ENCODE assay signal across 17 cellular contexts in genomic region chr3:157920804-157921203, GRCh38.
DNase-seq lines count a peak whose midpoint lies in the region; ATAC-seq and TF ChIP-seq lines count a peak whose summit lies in the region.
"Had no signal": no experiment of that assay in that cellular context is flagged by ENCODE, and none has a peak within 500 bp of the region (broad histone marks: within the 10 kb centered on the region; RNA-seq: fewer than 3 reads in every experiment).

No MANE protein-coding gene starts in this region.

- H3K36me3 ChIP-seq in right lobe of liver = no peaks in the 10 kb centered on the region
- no peaks in the 10 kb centered on the region for H3K36me3 ChIP-seq in mucosa of descending colon (ENCODE audit: low read depth)

- TF ChIP-seq CTCF in dorsolateral prefrontal cortex (IDR thresholded peaks at IDR 0.05 in 54 of 56, conservative IDR thresholded peaks at IDR 0.05 in 2 of 56; ENCODE audit: low read depth in 1 of 56, partially characterized antibody in 56 of 56) (no peak), right lobe of liver (IDR thresholded peaks at IDR 0.05) (no peak), mucosa of descending colon (IDR thresholded peaks at IDR 0.05) (no peak)

- no peak for TF ChIP-seq POLR2A in right lobe of liver (IDR thresholded peaks at IDR 0.05)

- H3K4me3 ChIP-seq in dorsolateral prefrontal cortex (peak overlapping the region in 38 of 59 donors; percentile 3 to 49 (median 24)), right lobe of liver (no peak overlapping the region), mucosa of descending colon (no peak overlapping the region)

- WGBS in right lobe of liver (ENCODE audit: insufficient coverage, low coverage, low lambda C conversion rate, missing lambda C conversion rate) = 66% methylated on average over 10 of the region's 10 CpGs

- H3K27ac ChIP-seq in dorsolateral prefrontal cortex (no peak overlapping the region), right lobe of liver (no peak overlapping the region)
- H3K27ac ChIP-seq: foreskin keratinocyte had no signal

- H3K27me3 ChIP-seq in dorsolateral prefrontal cortex = peaks cover 0 to 4% (median 0%) of the 10 kb centered on the region in 45 donors
- no peaks in the 10 kb centered on the region for H3K27me3 ChIP-seq in right lobe of liver
- H3K27me3 ChIP-seq: foreskin keratinocyte had no signal

- no peaks in the 10 kb centered on the region for H3K9me3 ChIP-seq in right lobe of liver
- H3K9me3 ChIP-seq in mucosa of descending colon = no peaks in the 10 kb centered on the region

- DNase-seq in DMS 273 (lab: John Stamatoyannopoulos, UW; ENCODE audit: unreplicated experiment) (peak; percentile 98), NCI-H146 treated with DMSO at 0.1 percent for 48 hours (lab: John Stamatoyannopoulos, UW; ENCODE audit: unreplicated experiment) (peak; percentile 95), NCI-H2227 treated with DMSO at 0.1 percent for 48 hours (lab: John Stamatoyannopoulos, UW) (peak; percentile 3), dorsolateral prefrontal cortex (no peak), right lobe of liver (no peak), mucosa of descending colon (no peak)
- DNase-seq: activated CD4-positive, alpha-beta T cell treated with anti-CD3 and anti-CD28 coated beads, Interleukin-2, amount 10 ng/mL, durations not matched to agents 24 days and 14 days; activated naive CD4-positive, alpha-beta T cell; aorta; CD4-positive, alpha-beta memory T cell; foreskin keratinocyte; occipital lobe; right cardiac atrium; stimulated activated naive CD8-positive, alpha-beta T cell treated with anti-CD3 and anti-CD28 coated beads, Interleukin-15, amount 100 ng/mL, for 72 hours had no signal

- no peak for ATAC-seq in right lobe of liver
- ATAC-seq in mucosa of descending colon = no peak
- ATAC-seq in GM21360 (IDR thresholded peaks at IDR 0.05; ENCODE audit: unreplicated experiment) = no peak
- ATAC-seq in SK-N-SH treated with all-trans-retinoic acid at 6 μM for 48 hours = no peak
- ATAC-seq: foreskin keratinocyte; left lobe of liver; right cardiac atrium; stimulated activated naive CD8-positive, alpha-beta T cell treated with anti-CD3 and anti-CD28 coated beads, Interleukin-15, amount 100 ng/mL, for 72 hours had no signal

- H3K4me1 ChIP-seq in right lobe of liver (no peaks in the 10 kb centered on the region), mucosa of descending colon (ENCODE audit: low read depth) (no peaks in the 10 kb centered on the region)
- H3K4me1 ChIP-seq: foreskin keratinocyte had no signal

- intact Hi-C loops in dorsolateral prefrontal cortex (cut with DNase I) = no loop called here
- intact Hi-C loops in right lobe of liver (cut with DNase I) = no loop called here
- intact Hi-C loops in mucosa of descending colon (cut with DNase I, micrococcal nuclease) = no loop called here

TF ChIP-seq in SK-N-SH treated with all-trans-retinoic acid at 6 μM for 48 hours, 23 proteins besides CTCF, POLR2A, EP300 and RAD21:
- TF ChIP-seq ZNF565 (CRISPR knock-in tag; conservative IDR thresholded peaks at IDR 0.05; ENCODE audit: low read depth) (no peak), ZNF70 (CRISPR knock-in tag; IDR thresholded peaks at IDR 0.05) (no peak), GLIS3 (CRISPR knock-in tag; IDR thresholded peaks at IDR 0.05) (no peak), PATZ1 (CRISPR knock-in tag; IDR thresholded peaks at IDR 0.05; ENCODE audit: borderline replicate concordance) (no peak), ZFP3 (CRISPR knock-in tag; IDR thresholded peaks at IDR 0.05) (no peak), ARNTL (CRISPR knock-in tag; IDR thresholded peaks at IDR 0.05; ENCODE audit: borderline replicate concordance, low read depth) (no peak), TOX (CRISPR knock-in tag; IDR thresholded peaks at IDR 0.05; ENCODE audit: borderline replicate concordance) (no peak), ESRRG (CRISPR knock-in tag; IDR thresholded peaks at IDR 0.05) (no peak), TCF4 (CRISPR knock-in tag; IDR thresholded peaks at IDR 0.05; ENCODE audit: borderline replicate concordance) (no peak), OSR1 (CRISPR knock-in tag; IDR thresholded peaks at IDR 0.05) (no peak), ISL1 (CRISPR knock-in tag; IDR thresholded peaks at IDR 0.05) (no peak)
- TF ChIP-seq, protein P1, sequence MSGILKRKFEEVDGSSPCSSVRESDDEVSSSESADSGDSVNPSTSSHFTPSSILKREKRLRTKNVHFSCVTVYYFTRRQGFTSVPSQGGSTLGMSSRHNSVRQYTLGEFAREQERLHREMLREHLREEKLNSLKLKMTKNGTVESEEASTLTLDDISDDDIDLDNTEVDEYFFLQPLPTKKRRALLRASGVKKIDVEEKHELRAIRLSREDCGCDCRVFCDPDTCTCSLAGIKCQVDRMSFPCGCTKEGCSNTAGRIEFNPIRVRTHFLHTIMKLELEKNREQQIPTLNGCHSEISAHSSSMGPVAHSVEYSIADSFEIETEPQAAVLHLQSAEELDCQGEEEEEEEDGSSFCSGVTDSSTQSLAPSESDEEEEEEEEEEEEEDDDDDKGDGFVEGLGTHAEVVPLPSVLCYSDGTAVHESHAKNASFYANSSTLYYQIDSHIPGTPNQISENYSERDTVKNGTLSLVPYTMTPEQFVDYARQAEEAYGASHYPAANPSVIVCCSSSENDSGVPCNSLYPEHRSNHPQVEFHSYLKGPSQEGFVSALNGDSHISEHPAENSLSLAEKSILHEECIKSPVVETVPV (CRISPR knock-in tag; IDR thresholded peaks at IDR 0.05) = no peak
- TF ChIP-seq, protein P2, sequence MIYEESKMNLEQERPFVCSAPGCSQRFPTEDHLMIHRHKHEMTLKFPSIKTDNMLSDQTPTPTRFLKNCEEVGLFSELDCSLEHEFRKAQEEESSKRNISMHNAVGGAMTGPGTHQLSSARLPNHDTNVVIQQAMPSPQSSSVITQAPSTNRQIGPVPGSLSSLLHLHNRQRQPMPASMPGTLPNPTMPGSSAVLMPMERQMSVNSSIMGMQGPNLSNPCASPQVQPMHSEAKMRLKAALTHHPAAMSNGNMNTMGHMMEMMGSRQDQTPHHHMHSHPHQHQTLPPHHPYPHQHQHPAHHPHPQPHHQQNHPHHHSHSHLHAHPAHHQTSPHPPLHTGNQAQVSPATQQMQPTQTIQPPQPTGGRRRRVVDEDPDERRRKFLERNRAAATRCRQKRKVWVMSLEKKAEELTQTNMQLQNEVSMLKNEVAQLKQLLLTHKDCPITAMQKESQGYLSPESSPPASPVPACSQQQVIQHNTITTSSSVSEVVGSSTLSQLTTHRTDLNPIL (CRISPR knock-in tag; IDR thresholded peaks at IDR 0.05; ENCODE audit: low read depth) = no peak
- TF ChIP-seq, protein P3, sequence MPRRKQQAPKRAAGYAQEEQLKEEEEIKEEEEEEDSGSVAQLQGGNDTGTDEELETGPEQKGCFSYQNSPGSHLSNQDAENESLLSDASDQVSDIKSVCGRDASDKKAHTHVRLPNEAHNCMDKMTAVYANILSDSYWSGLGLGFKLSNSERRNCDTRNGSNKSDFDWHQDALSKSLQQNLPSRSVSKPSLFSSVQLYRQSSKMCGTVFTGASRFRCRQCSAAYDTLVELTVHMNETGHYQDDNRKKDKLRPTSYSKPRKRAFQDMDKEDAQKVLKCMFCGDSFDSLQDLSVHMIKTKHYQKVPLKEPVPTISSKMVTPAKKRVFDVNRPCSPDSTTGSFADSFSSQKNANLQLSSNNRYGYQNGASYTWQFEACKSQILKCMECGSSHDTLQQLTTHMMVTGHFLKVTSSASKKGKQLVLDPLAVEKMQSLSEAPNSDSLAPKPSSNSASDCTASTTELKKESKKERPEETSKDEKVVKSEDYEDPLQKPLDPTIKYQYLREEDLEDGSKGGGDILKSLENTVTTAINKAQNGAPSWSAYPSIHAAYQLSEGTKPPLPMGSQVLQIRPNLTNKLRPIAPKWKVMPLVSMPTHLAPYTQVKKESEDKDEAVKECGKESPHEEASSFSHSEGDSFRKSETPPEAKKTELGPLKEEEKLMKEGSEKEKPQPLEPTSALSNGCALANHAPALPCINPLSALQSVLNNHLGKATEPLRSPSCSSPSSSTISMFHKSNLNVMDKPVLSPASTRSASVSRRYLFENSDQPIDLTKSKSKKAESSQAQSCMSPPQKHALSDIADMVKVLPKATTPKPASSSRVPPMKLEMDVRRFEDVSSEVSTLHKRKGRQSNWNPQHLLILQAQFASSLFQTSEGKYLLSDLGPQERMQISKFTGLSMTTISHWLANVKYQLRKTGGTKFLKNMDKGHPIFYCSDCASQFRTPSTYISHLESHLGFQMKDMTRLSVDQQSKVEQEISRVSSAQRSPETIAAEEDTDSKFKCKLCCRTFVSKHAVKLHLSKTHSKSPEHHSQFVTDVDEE (CRISPR knock-in tag; IDR thresholded peaks at IDR 0.05) = no peak

Comparison
In these comparisons a context has a peak if more than half of its experiments do, and no peak if none do; other contexts are left out.
1. DNase-seq: peak in DMS 273 (single experiment), NCI-H146 treated with DMSO at 0.1 percent for 48 hours (single experiment) and NCI-H2227 treated with DMSO at 0.1 percent for 48 hours (single experiment); none in dorsolateral prefrontal cortex (0 of 10), right lobe of liver (0 of 3) and mucosa of descending colon (0 of 3).
2. H3K4me3 ChIP-seq: peak in dorsolateral prefrontal cortex (38 of 59); none in right lobe of liver (0 of 3) and mucosa of descending colon (single experiment).